In genomic region chr5:95631991-95632675, GRCh38 we compare ENCODE assay signal across 8 cellular contexts.
DNase-seq lines count a peak whose midpoint lies in the region; ATAC-seq lines count a peak whose summit lies in the region.

No MANE protein-coding gene starts in this region.

- ATAC-seq in GM19372 (IDR thresholded peaks at IDR 0.05; ENCODE audit: low read depth, unreplicated experiment) (peak; percentile 90), HG03442 (IDR thresholded peaks at IDR 0.05; ENCODE audit: unreplicated experiment) (peak; percentile 91)
- peak; percentile 99 to 100 for ATAC-seq in activated CD4-positive, CD25-positive, alpha-beta regulatory T cell treated with anti-CD3 and anti-CD28 coated beads, Interleukin-2, amount 50 U/mL, for 24 hours

- H3K36me3 ChIP-seq in ACC112 (ENCODE audit: insufficient read depth, low read length) = no peaks in the 10 kb centered on the region

- peak overlapping the region; percentile 63 for H2AFZ ChIP-seq in ACC112 (ENCODE audit: low read length, unreplicated experiment)

- peaks cover 19% of the 10 kb centered on the region for H3K4me1 ChIP-seq in ACC112 (ENCODE audit: control insufficient read depth, insufficient read depth, low read length, unreplicated experiment)

- no peaks in the 10 kb centered on the region for H3K27me3 ChIP-seq in ACC112 (ENCODE audit: insufficient read depth, low read length)

- H3K79me2 ChIP-seq in ACC112 (ENCODE audit: control insufficient read depth, insufficient read depth, low read length, unreplicated experiment) = no peaks in the 10 kb centered on the region

- peak overlapping the region; percentile 15; the same call in 1 of the 2 replicates for H3K4me3 ChIP-seq in ACC112 (ENCODE audit: low read depth, low read length)

- peak; percentile 59 for DNase-seq in effector CD4-positive, alpha-beta T cell
- peak; percentile 86 for DNase-seq in stimulated activated CD4-positive, alpha-beta T cell treated with anti-CD3 and anti-CD28 coated beads, Interleukin-1b, Interleukin-23, amount 100 ng/mL, for 48 hours
- DNase-seq in NCI-H82 (lab: John Stamatoyannopoulos, UW) = no peak
- no peak for DNase-seq in NCI-H2227 treated with DMSO at 0.1 percent for 48 hours (lab: John Stamatoyannopoulos, UW)

- H3K27ac ChIP-seq in ACC112 (ENCODE audit: low read depth, low read length) = peak overlapping the region; percentile 86

Comparison
In these comparisons a context has a peak if more than half of its experiments do, and no peak if none do; other contexts are left out.
1. DNase-seq: peak in effector CD4-positive, alpha-beta T cell (single experiment) and stimulated activated CD4-positive, alpha-beta T cell treated with anti-CD3 and anti-CD28 coated beads, Interleukin-1b, Interleukin-23, amount 100 ng/mL, for 48 hours (single experiment); none in NCI-H82 (single experiment) and NCI-H2227 treated with DMSO at 0.1 percent for 48 hours (single experiment).
2. Peak in every context shown above with its lines, with median percentiles within 50 percentile points of each other: ATAC-seq.